In genomic region chr3:170809021-170809974, GRCh38 we compare ENCODE assay signal across 8 cellular contexts.
DNase-seq lines count a peak whose midpoint lies in the region; ATAC-seq, FAIRE-seq and TF ChIP-seq lines count a peak whose summit lies in the region.

No MANE protein-coding gene starts in this region.

- H3K27me3 Mint-ChIP-seq in stimulated activated memory B cell treated with anti-CD40 and anti-IgM and Interleukin-4, amounts not matched to agents 10 μg/mL and 1 μg/mL and 100 μg/mL, for 72 hours = peaks cover 11% of the 10 kb centered on the region

- TF ChIP-seq POLR2A in H54 (IDR thresholded peaks at IDR 0.05; ENCODE audit: low read depth, low read length) = no peak

- no peak overlapping the region for H3K27ac Mint-ChIP-seq in stimulated activated memory B cell treated with anti-CD40 and anti-IgM and Interleukin-4, amounts not matched to agents 10 μg/mL and 1 μg/mL and 100 μg/mL, for 72 hours

- peaks cover 4% of the 10 kb centered on the region for H3K9me3 Mint-ChIP-seq in stimulated activated memory B cell treated with anti-CD40 and anti-IgM and Interleukin-4, amounts not matched to agents 10 μg/mL and 1 μg/mL and 100 μg/mL, for 72 hours

- H3K4me3 Mint-ChIP-seq in stimulated activated memory B cell treated with anti-CD40 and anti-IgM and Interleukin-4, amounts not matched to agents 10 μg/mL and 1 μg/mL and 100 μg/mL, for 72 hours = no peak overlapping the region

- H3K4me1 Mint-ChIP-seq in stimulated activated memory B cell treated with anti-CD40 and anti-IgM and Interleukin-4, amounts not matched to agents 10 μg/mL and 1 μg/mL and 100 μg/mL, for 72 hours = no peaks in the 10 kb centered on the region

- peak; percentile 93 for FAIRE-seq in H54 (lab: Jason Lieb, UNC)

- ATAC-seq in stimulated activated memory B cell treated with anti-CD40 and anti-IgM and Interleukin-4, amounts not matched to agents 10 μg/mL and 1 μg/mL and 100 μg/mL, for 72 hours = peak; percentile 41
- ATAC-seq in GM19463 (IDR thresholded peaks at IDR 0.05; ENCODE audit: unreplicated experiment) (no peak), HG03571 (IDR thresholded peaks at IDR 0.05; ENCODE audit: unreplicated experiment) (no peak)

- DNase-seq in C1 segment of cervical spinal cord (lab: John Stamatoyannopoulos, UW) = peak in 9 of 14 donors; percentile 2 to 48 (median 11)
- DNase-seq in H54 (ENCODE audit: insufficient read length, low spot score) = no peak
- DNase-seq in NCI-H2227 treated with DMSO at 0.1 percent for 48 hours (lab: John Stamatoyannopoulos, UW) = peak; percentile 68
- DNase-seq in amniotic epithelial cell (ENCODE audit: low read depth) = peak; percentile 73
- peak; percentile 47 to 84 for DNase-seq in hippocampal formation (lab: John Stamatoyannopoulos, UW)

- no peaks in the 10 kb centered on the region for H3K36me3 Mint-ChIP-seq in stimulated activated memory B cell treated with anti-CD40 and anti-IgM and Interleukin-4, amounts not matched to agents 10 μg/mL and 1 μg/mL and 100 μg/mL, for 72 hours
